Comparison of ENCODE assay signal across 1 cellular context in the genomic region with DNA sequence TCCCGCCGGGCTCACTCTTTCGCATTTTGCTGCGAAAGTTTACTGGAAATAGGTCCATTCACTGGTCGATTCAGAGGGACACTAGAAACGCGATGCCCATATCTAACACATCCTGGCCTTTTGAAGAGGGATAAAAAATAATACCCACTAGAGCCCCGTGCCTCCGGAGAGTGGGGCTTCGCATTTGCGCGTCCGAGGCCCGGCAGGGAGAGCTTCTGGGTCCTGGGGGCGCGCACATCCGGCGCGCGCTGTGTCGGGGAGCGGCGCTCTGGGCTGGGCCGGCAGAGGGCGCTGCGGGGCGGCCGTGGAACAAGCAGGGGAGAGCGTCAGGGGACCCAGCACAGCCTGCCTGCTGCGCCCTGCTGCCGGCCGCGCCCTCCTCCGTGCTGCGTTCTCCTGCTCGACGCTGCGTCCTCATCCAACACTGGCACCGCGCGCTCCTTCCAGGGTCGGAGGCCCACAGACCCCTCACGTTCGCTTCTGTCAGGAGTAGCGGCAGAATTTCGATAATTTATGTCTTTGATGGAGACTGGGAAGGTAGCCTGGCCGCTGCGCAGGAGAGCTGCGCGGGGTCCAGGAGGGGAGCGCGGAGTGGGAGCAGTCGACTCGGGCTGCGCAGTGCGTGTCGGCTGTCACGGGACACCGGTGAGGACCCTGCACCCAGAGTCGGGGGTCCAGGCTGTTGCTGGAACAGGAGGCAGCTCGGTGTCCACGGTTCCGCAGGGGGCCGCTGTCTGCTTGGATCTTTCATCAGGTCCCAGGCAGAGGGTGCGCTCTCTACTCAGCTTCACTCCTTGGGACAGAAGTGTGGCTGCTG.
A peak's percentile ranks its signal among the peaks of the same experiment; 100 is the strongest.
TF ChIP-seq lines count a peak whose summit lies in the region.

No MANE protein-coding gene starts in this region.

TF ChIP-seq in H1, 55 proteins besides CTCF, POLR2A, EP300 and RAD21 (continued from another document):
- TF ChIP-seq, protein P1, sequence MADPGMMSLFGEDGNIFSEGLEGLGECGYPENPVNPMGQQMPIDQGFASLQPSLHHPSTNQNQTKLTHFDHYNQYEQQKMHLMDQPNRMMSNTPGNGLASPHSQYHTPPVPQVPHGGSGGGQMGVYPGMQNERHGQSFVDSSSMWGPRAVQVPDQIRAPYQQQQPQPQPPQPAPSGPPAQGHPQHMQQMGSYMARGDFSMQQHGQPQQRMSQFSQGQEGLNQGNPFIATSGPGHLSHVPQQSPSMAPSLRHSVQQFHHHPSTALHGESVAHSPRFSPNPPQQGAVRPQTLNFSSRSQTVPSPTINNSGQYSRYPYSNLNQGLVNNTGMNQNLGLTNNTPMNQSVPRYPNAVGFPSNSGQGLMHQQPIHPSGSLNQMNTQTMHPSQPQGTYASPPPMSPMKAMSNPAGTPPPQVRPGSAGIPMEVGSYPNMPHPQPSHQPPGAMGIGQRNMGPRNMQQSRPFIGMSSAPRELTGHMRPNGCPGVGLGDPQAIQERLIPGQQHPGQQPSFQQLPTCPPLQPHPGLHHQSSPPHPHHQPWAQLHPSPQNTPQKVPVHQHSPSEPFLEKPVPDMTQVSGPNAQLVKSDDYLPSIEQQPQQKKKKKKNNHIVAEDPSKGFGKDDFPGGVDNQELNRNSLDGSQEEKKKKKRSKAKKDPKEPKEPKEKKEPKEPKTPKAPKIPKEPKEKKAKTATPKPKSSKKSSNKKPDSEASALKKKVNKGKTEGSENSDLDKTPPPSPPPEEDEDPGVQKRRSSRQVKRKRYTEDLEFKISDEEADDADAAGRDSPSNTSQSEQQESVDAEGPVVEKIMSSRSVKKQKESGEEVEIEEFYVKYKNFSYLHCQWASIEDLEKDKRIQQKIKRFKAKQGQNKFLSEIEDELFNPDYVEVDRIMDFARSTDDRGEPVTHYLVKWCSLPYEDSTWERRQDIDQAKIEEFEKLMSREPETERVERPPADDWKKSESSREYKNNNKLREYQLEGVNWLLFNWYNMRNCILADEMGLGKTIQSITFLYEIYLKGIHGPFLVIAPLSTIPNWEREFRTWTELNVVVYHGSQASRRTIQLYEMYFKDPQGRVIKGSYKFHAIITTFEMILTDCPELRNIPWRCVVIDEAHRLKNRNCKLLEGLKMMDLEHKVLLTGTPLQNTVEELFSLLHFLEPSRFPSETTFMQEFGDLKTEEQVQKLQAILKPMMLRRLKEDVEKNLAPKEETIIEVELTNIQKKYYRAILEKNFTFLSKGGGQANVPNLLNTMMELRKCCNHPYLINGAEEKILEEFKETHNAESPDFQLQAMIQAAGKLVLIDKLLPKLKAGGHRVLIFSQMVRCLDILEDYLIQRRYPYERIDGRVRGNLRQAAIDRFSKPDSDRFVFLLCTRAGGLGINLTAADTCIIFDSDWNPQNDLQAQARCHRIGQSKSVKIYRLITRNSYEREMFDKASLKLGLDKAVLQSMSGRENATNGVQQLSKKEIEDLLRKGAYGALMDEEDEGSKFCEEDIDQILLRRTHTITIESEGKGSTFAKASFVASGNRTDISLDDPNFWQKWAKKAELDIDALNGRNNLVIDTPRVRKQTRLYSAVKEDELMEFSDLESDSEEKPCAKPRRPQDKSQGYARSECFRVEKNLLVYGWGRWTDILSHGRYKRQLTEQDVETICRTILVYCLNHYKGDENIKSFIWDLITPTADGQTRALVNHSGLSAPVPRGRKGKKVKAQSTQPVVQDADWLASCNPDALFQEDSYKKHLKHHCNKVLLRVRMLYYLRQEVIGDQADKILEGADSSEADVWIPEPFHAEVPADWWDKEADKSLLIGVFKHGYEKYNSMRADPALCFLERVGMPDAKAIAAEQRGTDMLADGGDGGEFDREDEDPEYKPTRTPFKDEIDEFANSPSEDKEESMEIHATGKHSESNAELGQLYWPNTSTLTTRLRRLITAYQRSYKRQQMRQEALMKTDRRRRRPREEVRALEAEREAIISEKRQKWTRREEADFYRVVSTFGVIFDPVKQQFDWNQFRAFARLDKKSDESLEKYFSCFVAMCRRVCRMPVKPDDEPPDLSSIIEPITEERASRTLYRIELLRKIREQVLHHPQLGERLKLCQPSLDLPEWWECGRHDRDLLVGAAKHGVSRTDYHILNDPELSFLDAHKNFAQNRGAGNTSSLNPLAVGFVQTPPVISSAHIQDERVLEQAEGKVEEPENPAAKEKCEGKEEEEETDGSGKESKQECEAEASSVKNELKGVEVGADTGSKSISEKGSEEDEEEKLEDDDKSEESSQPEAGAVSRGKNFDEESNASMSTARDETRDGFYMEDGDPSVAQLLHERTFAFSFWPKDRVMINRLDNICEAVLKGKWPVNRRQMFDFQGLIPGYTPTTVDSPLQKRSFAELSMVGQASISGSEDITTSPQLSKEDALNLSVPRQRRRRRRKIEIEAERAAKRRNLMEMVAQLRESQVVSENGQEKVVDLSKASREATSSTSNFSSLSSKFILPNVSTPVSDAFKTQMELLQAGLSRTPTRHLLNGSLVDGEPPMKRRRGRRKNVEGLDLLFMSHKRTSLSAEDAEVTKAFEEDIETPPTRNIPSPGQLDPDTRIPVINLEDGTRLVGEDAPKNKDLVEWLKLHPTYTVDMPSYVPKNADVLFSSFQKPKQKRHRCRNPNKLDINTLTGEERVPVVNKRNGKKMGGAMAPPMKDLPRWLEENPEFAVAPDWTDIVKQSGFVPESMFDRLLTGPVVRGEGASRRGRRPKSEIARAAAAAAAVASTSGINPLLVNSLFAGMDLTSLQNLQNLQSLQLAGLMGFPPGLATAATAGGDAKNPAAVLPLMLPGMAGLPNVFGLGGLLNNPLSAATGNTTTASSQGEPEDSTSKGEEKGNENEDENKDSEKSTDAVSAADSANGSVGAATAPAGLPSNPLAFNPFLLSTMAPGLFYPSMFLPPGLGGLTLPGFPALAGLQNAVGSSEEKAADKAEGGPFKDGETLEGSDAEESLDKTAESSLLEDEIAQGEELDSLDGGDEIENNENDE (IDR thresholded peaks at IDR 0.05; ENCODE audit: insufficient replicate concordance, low read length), result no peak
- TF ChIP-seq, protein P2, sequence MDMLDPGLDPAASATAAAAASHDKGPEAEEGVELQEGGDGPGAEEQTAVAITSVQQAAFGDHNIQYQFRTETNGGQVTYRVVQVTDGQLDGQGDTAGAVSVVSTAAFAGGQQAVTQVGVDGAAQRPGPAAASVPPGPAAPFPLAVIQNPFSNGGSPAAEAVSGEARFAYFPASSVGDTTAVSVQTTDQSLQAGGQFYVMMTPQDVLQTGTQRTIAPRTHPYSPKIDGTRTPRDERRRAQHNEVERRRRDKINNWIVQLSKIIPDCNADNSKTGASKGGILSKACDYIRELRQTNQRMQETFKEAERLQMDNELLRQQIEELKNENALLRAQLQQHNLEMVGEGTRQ (IDR thresholded peaks at IDR 0.05; ENCODE audit: low read length), result no peak
- peak; percentile 59 for TF ChIP-seq NANOG (IDR thresholded peaks at IDR 0.05; ENCODE audit: insufficient read depth, low read depth, low read length, poor library complexity, severe bottlenecking)
- TF ChIP-seq CHD1 (IDR thresholded peaks at IDR 0.05; ENCODE audit: low read depth, low read length), result no peak
- TF ChIP-seq, protein P3, sequence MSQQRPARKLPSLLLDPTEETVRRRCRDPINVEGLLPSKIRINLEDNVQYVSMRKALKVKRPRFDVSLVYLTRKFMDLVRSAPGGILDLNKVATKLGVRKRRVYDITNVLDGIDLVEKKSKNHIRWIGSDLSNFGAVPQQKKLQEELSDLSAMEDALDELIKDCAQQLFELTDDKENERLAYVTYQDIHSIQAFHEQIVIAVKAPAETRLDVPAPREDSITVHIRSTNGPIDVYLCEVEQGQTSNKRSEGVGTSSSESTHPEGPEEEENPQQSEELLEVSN (IDR thresholded peaks at IDR 0.05), result peak; percentile 65
- no peak for TF ChIP-seq JUND (IDR thresholded peaks at IDR 0.05; ENCODE audit: low read length)
- 0 out of 4 replicates have a peak, but pooled peaks of 1 of the 2 experiments have one; percentile 42 for TF ChIP-seq HDAC2 (IDR thresholded peaks at IDR 0.05; ENCODE audit: borderline replicate concordance in 1 of 2, low read depth in 2 of 2, low read length in 2 of 2)
- TF ChIP-seq SRF (IDR thresholded peaks at IDR 0.05; ENCODE audit: low read depth, low read length), result no peak
- no peak for TF ChIP-seq BRCA1 (IDR thresholded peaks at IDR 0.05; ENCODE audit: low read depth, low read length)
- TF ChIP-seq SP4 (IDR thresholded peaks at IDR 0.05; ENCODE audit: low read length), result no peak
- TF ChIP-seq SIX5 (IDR thresholded peaks at IDR 0.05; ENCODE audit: low read depth, low read length), result no peak
- TF ChIP-seq EZH2 (IDR thresholded peaks at IDR 0.05; ENCODE audit: low read depth, low read length, severe bottlenecking), result peak; percentile 59
- TF ChIP-seq SUZ12 (IDR thresholded peaks at IDR 0.05; ENCODE audit: low read length), result peak; percentile 54; the same call in 1 of the 2 replicates
- peak; percentile 23; the same call in 1 of the 2 replicates for TF ChIP-seq GABPA (IDR thresholded peaks at IDR 0.05; ENCODE audit: borderline replicate concordance, insufficient read depth, low read length)
- no peak for TF ChIP-seq PHF8 (conservative IDR thresholded peaks at IDR 0.05; ENCODE audit: low read depth, low read length)
- TF ChIP-seq RBBP5 (IDR thresholded peaks at IDR 0.05; ENCODE audit: borderline replicate concordance, low read depth, low read length), result peak; percentile 79; the same call in 1 of the 2 replicates
- TF ChIP-seq CBX8 (IDR thresholded peaks at IDR 0.05; ENCODE audit: borderline replicate concordance, low read depth, low read length), result no peak
- TF ChIP-seq TCF12 (IDR thresholded peaks at IDR 0.05; ENCODE audit: low read depth, low read length), result no peak
- TF ChIP-seq BACH1 (IDR thresholded peaks at IDR 0.05; ENCODE audit: low read length), result no peak
- TF ChIP-seq TBP (IDR thresholded peaks at IDR 0.05; ENCODE audit: low read depth, low read length), result no peak
- no peak for TF ChIP-seq KDM5A (IDR thresholded peaks at IDR 0.05; ENCODE audit: low read length)
- no peak for TF ChIP-seq KDM1A (IDR thresholded peaks at IDR 0.05; ENCODE audit: borderline replicate concordance, low read length)
- peak; percentile 56 for TF ChIP-seq ASH2L (IDR thresholded peaks at IDR 0.05; ENCODE audit: low read length)
- peak; percentile 21; the same call in 1 of the 2 replicates for TF ChIP-seq NRF1 (IDR thresholded peaks at IDR 0.05; ENCODE audit: low read depth, low read length)
- TF ChIP-seq JUN (IDR thresholded peaks at IDR 0.05; ENCODE audit: low read depth, low read length), result no peak
- TF ChIP-seq, protein P4, sequence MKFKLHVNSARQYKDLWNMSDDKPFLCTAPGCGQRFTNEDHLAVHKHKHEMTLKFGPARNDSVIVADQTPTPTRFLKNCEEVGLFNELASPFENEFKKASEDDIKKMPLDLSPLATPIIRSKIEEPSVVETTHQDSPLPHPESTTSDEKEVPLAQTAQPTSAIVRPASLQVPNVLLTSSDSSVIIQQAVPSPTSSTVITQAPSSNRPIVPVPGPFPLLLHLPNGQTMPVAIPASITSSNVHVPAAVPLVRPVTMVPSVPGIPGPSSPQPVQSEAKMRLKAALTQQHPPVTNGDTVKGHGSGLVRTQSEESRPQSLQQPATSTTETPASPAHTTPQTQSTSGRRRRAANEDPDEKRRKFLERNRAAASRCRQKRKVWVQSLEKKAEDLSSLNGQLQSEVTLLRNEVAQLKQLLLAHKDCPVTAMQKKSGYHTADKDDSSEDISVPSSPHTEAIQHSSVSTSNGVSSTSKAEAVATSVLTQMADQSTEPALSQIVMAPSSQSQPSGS (IDR thresholded peaks at IDR 0.05; ENCODE audit: low read length), result no peak
- TF ChIP-seq CREB1 (IDR thresholded peaks at IDR 0.05), result 0 out of 2 replicates have a peak, but pooled peaks have one; percentile 26
- no peak for TF ChIP-seq CHD2 (IDR thresholded peaks at IDR 0.05; ENCODE audit: low read length)
- TF ChIP-seq MAFK (IDR thresholded peaks at IDR 0.05; ENCODE audit: low read depth, low read length), result no peak
- TF ChIP-seq SP2 (IDR thresholded peaks at IDR 0.05; ENCODE audit: low read length), result no peak
- TF ChIP-seq RNF2 (IDR thresholded peaks at IDR 0.05; ENCODE audit: borderline replicate concordance, low read depth, low read length, missing control alignments, poor library complexity, severe bottlenecking), result no peak
- 0 out of 2 replicates have a peak, but pooled peaks have one; percentile 39 for TF ChIP-seq YY1 (IDR thresholded peaks at IDR 0.05; ENCODE audit: low read depth, low read length)
- no peak for TF ChIP-seq CTBP2 (IDR thresholded peaks at IDR 0.05; ENCODE audit: borderline replicate concordance, insufficient read depth, insufficient read length, low read length)
